1 cellular context compared by ENCODE assay signal in the genomic region with DNA sequence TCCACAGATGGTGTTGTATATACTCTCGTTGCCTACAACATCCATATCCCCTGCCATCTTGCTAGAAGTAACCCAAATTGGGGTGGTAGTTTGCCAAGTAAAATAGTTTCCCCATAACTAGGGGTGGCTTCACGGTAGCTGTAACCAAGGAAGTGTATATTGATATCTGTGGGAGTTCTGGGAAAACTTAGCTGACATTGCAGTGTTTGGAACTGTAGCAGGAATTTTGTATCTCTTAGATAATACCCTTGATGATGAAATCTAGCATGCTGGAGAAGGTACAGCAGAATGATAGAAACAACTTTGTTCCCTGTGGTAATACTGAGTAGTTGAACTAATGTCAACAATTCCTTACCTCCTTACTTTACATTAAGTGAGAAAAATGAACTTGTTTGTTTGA.
TF ChIP-seq lines count a peak whose summit lies in the region.

No MANE protein-coding gene starts in this region.

TF ChIP-seq in IMR-90, 13 proteins besides CTCF, POLR2A, EP300 and RAD21 (continued from another document):
- TF ChIP-seq, protein P1, sequence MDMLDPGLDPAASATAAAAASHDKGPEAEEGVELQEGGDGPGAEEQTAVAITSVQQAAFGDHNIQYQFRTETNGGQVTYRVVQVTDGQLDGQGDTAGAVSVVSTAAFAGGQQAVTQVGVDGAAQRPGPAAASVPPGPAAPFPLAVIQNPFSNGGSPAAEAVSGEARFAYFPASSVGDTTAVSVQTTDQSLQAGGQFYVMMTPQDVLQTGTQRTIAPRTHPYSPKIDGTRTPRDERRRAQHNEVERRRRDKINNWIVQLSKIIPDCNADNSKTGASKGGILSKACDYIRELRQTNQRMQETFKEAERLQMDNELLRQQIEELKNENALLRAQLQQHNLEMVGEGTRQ (IDR thresholded peaks at IDR 0.05; ENCODE audit: low read depth, low read length) = no peak
- TF ChIP-seq BHLHE40 (IDR thresholded peaks at IDR 0.05; ENCODE audit: low read depth, low read length) (no peak), CEBPB (IDR thresholded peaks at IDR 0.05; ENCODE audit: low read depth, low read length) (no peak), RCOR1 (IDR thresholded peaks at IDR 0.05; ENCODE audit: insufficient replicate concordance, low read length) (no peak)
